In genomic region chr11:70751142-70751734, GRCh38 we compare ENCODE assay signal across 26 cellular contexts.
A peak's percentile ranks its signal among the peaks of the same experiment; 100 is the strongest.
DNase-seq lines count a peak whose midpoint lies in the region; ATAC-seq, FAIRE-seq and TF ChIP-seq lines count a peak whose summit lies in the region.
"Had no signal": no experiment of that assay in that cellular context is flagged by ENCODE, and none has a peak within 500 bp of the region (broad histone marks: within the 10 kb centered on the region; RNA-seq: fewer than 3 reads in every experiment).

No MANE protein-coding gene starts in this region.

- H3K27me3 ChIP-seq in GM23248 (replicated peaks; ENCODE audit: insufficient read depth), result no peaks in the 10 kb centered on the region; the same call in 1 of the 2 replicates
- H3K27me3 ChIP-seq in PC-9 (ENCODE audit: insufficient read depth, low read depth), result no peaks in the 10 kb centered on the region
- 0 out of 2 replicates have a peak, but pooled peaks cover 3% of the 10 kb centered on the region for H3K27me3 ChIP-seq in Karpas-422 (ENCODE audit: low read length)
- H3K27me3 ChIP-seq: SJSA1 had no signal

- H3F3A ChIP-seq in GM23248 (ENCODE audit: insufficient read depth), result 0 out of 2 replicates have a peak, but pooled peaks cover 5% of the 10 kb centered on the region
- H3F3A ChIP-seq in PC-9 (ENCODE audit: insufficient read depth, low read depth), result no peaks in the 10 kb centered on the region

- H3K4me3 ChIP-seq in GM23248 (no peak overlapping the region), PC-9 (0 out of 2 replicates have a peak overlapping the region, but pooled peaks have one; percentile 3), kidney (ENCODE audit: low read length in 2 of 2) (no peak overlapping the region), Karpas-422 (ENCODE audit: low read length) (no peak overlapping the region)
- H3K4me3 ChIP-seq: coronary artery, heart left ventricle, SJSA1, smooth muscle cell had no signal

- FAIRE-seq in kidney (lab: Jason Lieb, UNC), result no peak

- peak; percentile 36 for DNase-seq in NCI-H748 (lab: John Stamatoyannopoulos, UW; ENCODE audit: unreplicated experiment)
- DNase-seq in NCI-H748 treated with DMSO at 0.1 percent for 48 hours (lab: John Stamatoyannopoulos, UW), result no peak
- peak; percentile 7 for DNase-seq in GM23248
- no peak for DNase-seq in PC-9
- peak; percentile 38 for DNase-seq in renal cortical epithelial cell (ENCODE audit: low read depth)
- no peak for DNase-seq in kidney
- DNase-seq in Karpas-422, result no peak
- DNase-seq: activated CD4-positive, alpha-beta T cell treated with anti-CD3 and anti-CD28 coated beads for 1 hour; activated CD8-positive, alpha-beta T cell treated with anti-CD3 and anti-CD28 coated beads for 36 hours; activated naive CD4-positive, alpha-beta T cell treated with anti-CD3 and anti-CD28 coated beads, Interleukin-2, amount 50 U/mL, for 16 hours; amygdala; Caco-2; effector memory CD8-positive, alpha-beta T cell; foreskin fibroblast; GOT3; heart left ventricle; natural killer cell; NCI-H2029; stimulated activated CD4-positive, alpha-beta T cell treated with anti-CD3 and anti-CD28 coated beads, Interleukin-1b, Interleukin-23, amount 100 ng/mL, for 48 hours; T-helper 1 cell had no signal

- TF ChIP-seq CTCF in PC-9 (conservative IDR thresholded peaks at IDR 0.05) (no peak), kidney (IDR thresholded peaks at IDR 0.05; ENCODE audit: borderline replicate concordance, extremely low read depth, insufficient read depth) (no peak)

- H3K9me2 ChIP-seq in GM23248 (ENCODE audit: insufficient read depth) (no peaks in the 10 kb centered on the region), PC-9 (ENCODE audit: insufficient read depth) (no peaks in the 10 kb centered on the region), Karpas-422 (replicated peaks; ENCODE audit: insufficient read depth, low read length) (no peaks in the 10 kb centered on the region)

- H3K79me2 ChIP-seq in GM23248 (ENCODE audit: insufficient read depth) (no peaks in the 10 kb centered on the region), PC-9 (ENCODE audit: low read depth) (no peaks in the 10 kb centered on the region), Karpas-422 (ENCODE audit: low read length) (no peaks in the 10 kb centered on the region)

- CTCF ChIA-PET in PC-9 (lab: Charles Lee), result interaction anchor here (0.7 kb wide), 1 partner anchor 1298 kb away, joined by 3 read pairs; no protein-coding TSS in a partner anchor

- H3K9ac ChIP-seq in GM23248 (no peak overlapping the region), kidney (ENCODE audit: low read length in 2 of 2) (no peak overlapping the region), Karpas-422 (ENCODE audit: low read length) (no peak overlapping the region)

- H3K36me3 ChIP-seq in GM23248 (ENCODE audit: low read depth) (no peaks in the 10 kb centered on the region), PC-9 (ENCODE audit: low read depth) (no peaks in the 10 kb centered on the region), kidney (ENCODE audit: control insufficient read depth in 1 of 2, insufficient read depth in 2 of 2, low read length in 2 of 2) (peaks cover 0 to 3% of the 10 kb centered on the region in 2 donors), Karpas-422 (ENCODE audit: insufficient read depth, low read length) (no peaks in the 10 kb centered on the region)
- H3K36me3 ChIP-seq: heart left ventricle, SJSA1 had no signal

- POLR2A ChIA-PET in PC-9 (lab: Charles Lee; ENCODE audit: unreplicated experiment), result no interaction called here

- in situ Hi-C loops in GM23248 (cut with MboI), result loop anchor here (10.0 kb wide), 1 partner anchor 276 kb away; no protein-coding TSS in a partner anchor

- H3K4me2 ChIP-seq in GM23248 (ENCODE audit: unreplicated experiment) (no peak overlapping the region), PC-9 (no peak overlapping the region), Karpas-422 (ENCODE audit: low read depth, low read length, poor library complexity, severe bottlenecking) (no peak overlapping the region)
- H3K4me2 ChIP-seq: smooth muscle cell had no signal

- no peak for ATAC-seq in GM19324 (IDR thresholded peaks at IDR 0.05; ENCODE audit: low FRiP score, unreplicated experiment)
- ATAC-seq: activated CD8-positive, alpha-beta T cell treated with anti-CD3 and anti-CD28 coated beads for 36 hours; activated T-helper 17 cell treated with anti-CD3 and anti-CD28 coated beads, Interleukin-2, amount 50 U/mL, for 72 hours; effector memory CD8-positive, alpha-beta T cell; heart left ventricle; natural killer cell had no signal

- H2AFZ ChIP-seq in GM23248, result no peak overlapping the region
- no peak overlapping the region for H2AFZ ChIP-seq in PC-9
- H2AFZ ChIP-seq in Karpas-422 (ENCODE audit: low read length), result no peak overlapping the region

- H4K20me1 ChIP-seq in GM23248 (ENCODE audit: insufficient read depth) (no peaks in the 10 kb centered on the region), PC-9 (ENCODE audit: insufficient read depth) (0 out of 2 replicates have a peak, but pooled peaks cover 14% of the 10 kb centered on the region), Karpas-422 (ENCODE audit: insufficient read depth, low read depth, low read length) (no peaks in the 10 kb centered on the region)

- 9 to 14% methylated on average over 4 of the region's 4 CpGs for WGBS in GM23248 (ENCODE audit: low coverage in 1 of 2, low lambda C conversion rate in 2 of 2, missing lambda C conversion rate in 2 of 2), 2 experiments

- H3K27ac ChIP-seq in GM23248, result no peak overlapping the region
- no peak overlapping the region for H3K27ac ChIP-seq in PC-9
- H3K27ac ChIP-seq in kidney (ENCODE audit: low read depth in 2 of 2, low read length in 2 of 2), result no peak overlapping the region
- H3K27ac ChIP-seq in Karpas-422 (ENCODE audit: low read length), result no peak overlapping the region
- H3K27ac ChIP-seq: C4-2B, coronary artery, heart left ventricle, SJSA1 had no signal

- H3K9me3 ChIP-seq in GM23248 (ENCODE audit: low read depth), result no peaks in the 10 kb centered on the region
- peaks cover 22% of the 10 kb centered on the region for H3K9me3 ChIP-seq in PC-9 (ENCODE audit: insufficient read depth, low read depth)
- peaks cover 0 to 11% of the 10 kb centered on the region in 2 donors for H3K9me3 ChIP-seq in kidney (ENCODE audit: control insufficient read depth in 1 of 2, low read length in 2 of 2)
- peaks cover 10% of the 10 kb centered on the region for H3K9me3 ChIP-seq in Karpas-422 (ENCODE audit: low read length)

- intact Hi-C loops in PC-9 (cut with micrococcal nuclease; ENCODE audit: unreplicated experiment), result no loop called here
- intact Hi-C loops in kidney (cut with DNase I), result no loop called here

- BruUV-seq in PC-9 (replicated peaks; lab: Mats Ljungman, UMichigan), result no TSS peak

- H3K4me1 ChIP-seq in GM23248 (ENCODE audit: insufficient read depth) (no peaks in the 10 kb centered on the region), PC-9 (replicated peaks; ENCODE audit: insufficient read depth) (no peaks in the 10 kb centered on the region), kidney (ENCODE audit: control insufficient read depth in 1 of 2, insufficient read depth in 1 of 2, low read depth in 1 of 2, low read length in 2 of 2) (peaks cover 0 to 5% of the 10 kb centered on the region in 2 donors), Karpas-422 (ENCODE audit: low read length) (no peaks in the 10 kb centered on the region)
- H3K4me1 ChIP-seq: Caco-2 had no signal

Comparison
In these comparisons a context has a peak if more than half of its experiments do, and no peak if none do; other contexts are left out.
1. DNase-seq: peak in NCI-H748 (single experiment), GM23248 (single experiment) and renal cortical epithelial cell (single experiment); none in NCI-H748 treated with DMSO at 0.1 percent for 48 hours (single experiment), PC-9 (0 of 2), kidney (single experiment) and Karpas-422 (single experiment).